Comparison of ENCODE assay signal across 8 cellular contexts in genomic region chr7:43983736-43984135, GRCh38. TPM values are rescaled to one million over a fixed set of nuclear protein-coding genes. Genes with fewer than 3 reads are reported as not detected.
"Had no signal": no experiment of that assay in that cellular context is flagged by ENCODE, and none has a peak within 500 bp of the region (broad histone marks: within the 10 kb centered on the region; RNA-seq: fewer than 3 reads in every experiment).

No MANE protein-coding gene starts in this region.

RNA-seq across cellular contexts. Expression of gene SPDYE1, which starts 14.0 kb away (rescaled TPM):
- total RNA-seq: activated CD4-positive, alpha-beta T cell treated with anti-CD3 and anti-CD28 coated beads for 36 hours; activated CD4-positive, alpha-beta T cell treated with anti-CD3 and anti-CD28 coated beads, Interleukin-2, amount 10 ng/mL, durations not matched to agents 7 days and 5 days; cardiac muscle cell; M059J; Right ventricle myocardium inferior; SK-MEL-5; T-cell; WTC11 had no signal
